Comparison of ENCODE assay signal across 13 cellular contexts in the genomic region with DNA sequence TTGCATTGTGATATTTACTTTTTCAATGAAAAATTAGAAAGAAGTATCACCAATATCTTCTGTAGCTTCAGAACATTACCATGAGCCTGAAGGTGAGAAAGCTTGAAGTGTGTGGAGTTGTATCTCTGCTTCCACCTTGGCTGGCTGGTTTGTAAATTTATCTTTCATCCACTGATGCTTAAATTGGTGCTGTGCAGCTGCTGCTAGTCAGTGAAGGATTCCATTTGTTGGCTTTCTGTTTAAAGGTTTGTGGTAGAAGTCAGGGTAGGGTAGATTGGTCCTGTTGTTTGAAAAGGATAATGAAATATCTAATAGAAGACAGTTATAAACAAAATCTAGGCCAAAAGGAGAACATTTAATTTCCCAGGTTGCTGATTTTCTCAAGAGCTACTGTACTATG.
DNase-seq lines count a peak whose midpoint lies in the region; ATAC-seq and TF ChIP-seq lines count a peak whose summit lies in the region.
"Had no signal": no experiment of that assay in that cellular context is flagged by ENCODE, and none has a peak within 500 bp of the region (broad histone marks: within the 10 kb centered on the region; RNA-seq: fewer than 3 reads in every experiment).

No MANE protein-coding gene starts in this region.

- H3K9me3 ChIP-seq in SK-N-MC (ENCODE audit: low read depth, low read length) (no peaks in the 10 kb centered on the region), hepatocyte (ENCODE audit: low read depth) (no peaks in the 10 kb centered on the region), gastrocnemius medialis (no peaks in the 10 kb centered on the region)

- no peak for TF ChIP-seq POLR2A in gastrocnemius medialis (IDR thresholded peaks at IDR 0.05)

- H2BK120ac ChIP-seq in mesendoderm (ENCODE audit: low read depth, low read length): no peak overlapping the region

- H3K4me3 Mint-ChIP-seq in Calu3 (ENCODE audit: low read depth, unreplicated experiment): no peak overlapping the region
- H3K4me3 Mint-ChIP-seq in activated CD8-positive, alpha-beta memory T cell treated with anti-CD3 and anti-CD28 coated beads, Interleukin-2, amount 10 ng/mL, durations not matched to agents 7 days and 5 days: no peak overlapping the region
- H3K4me3 Mint-ChIP-seq: neural crest cell had no signal

- no peak overlapping the region for H3K4me3 ChIP-seq in SK-N-MC
- no peak overlapping the region for H3K4me3 ChIP-seq in hepatocyte
- H3K4me3 ChIP-seq in gastrocnemius medialis: no peak overlapping the region
- H3K4me3 ChIP-seq in mesendoderm (ENCODE audit: low read length): no peak overlapping the region

- H3K79me2 ChIP-seq in hepatocyte (peaks cover 12% of the 10 kb centered on the region), mesendoderm (ENCODE audit: control insufficient read depth, insufficient read depth, low read length) (no peaks in the 10 kb centered on the region)

- ATAC-seq in gastrocnemius medialis: peak in 1 of 2 donors; percentile 11
- no peak for ATAC-seq in GM21381 (IDR thresholded peaks at IDR 0.05; ENCODE audit: unreplicated experiment)
- ATAC-seq in activated CD8-positive, alpha-beta memory T cell treated with anti-CD3 and anti-CD28 coated beads, Interleukin-2, amount 10 ng/mL, durations not matched to agents 7 days and 5 days: no peak

- H3K56ac ChIP-seq in mesendoderm (ENCODE audit: low read length): no peak overlapping the region

- H3K27ac ChIP-seq in SK-N-MC (peak overlapping the region; percentile 22; the same call in 1 of the 2 replicates), hepatocyte (peak overlapping the region; percentile 86), gastrocnemius medialis (peak overlapping the region; percentile 90 to 96 (median 91)), mesendoderm (ENCODE audit: low read depth, low read length) (no peak overlapping the region)

- no peak overlapping the region for H2BK15ac ChIP-seq in mesendoderm (replicated peaks; ENCODE audit: low read depth)

- no peak overlapping the region for H2AFZ ChIP-seq in hepatocyte

- peaks cover 21% of the 10 kb centered on the region for H3K4me1 ChIP-seq in hepatocyte (ENCODE audit: insufficient read depth)
- H3K4me1 ChIP-seq in gastrocnemius medialis: peaks cover 95 to 98% of the 10 kb centered on the region in 2 donors
- H3K4me1 ChIP-seq in mesendoderm (ENCODE audit: control insufficient read depth, low read depth, low read length): no peaks in the 10 kb centered on the region

- no peaks in the 10 kb centered on the region for H3K36me3 Mint-ChIP-seq in Calu3 (ENCODE audit: insufficient read depth, unreplicated experiment)
- peaks cover 4% of the 10 kb centered on the region for H3K36me3 Mint-ChIP-seq in activated CD8-positive, alpha-beta memory T cell treated with anti-CD3 and anti-CD28 coated beads, Interleukin-2, amount 10 ng/mL, durations not matched to agents 7 days and 5 days

- no peak overlapping the region for H3K4ac ChIP-seq in mesendoderm (ENCODE audit: low read depth, low read length)

- H3K9ac ChIP-seq in SK-N-MC (ENCODE audit: insufficient read length) (no peak overlapping the region), mesendoderm (ENCODE audit: low read length) (no peak overlapping the region)

- no peaks in the 10 kb centered on the region for H4K20me1 ChIP-seq in hepatocyte (ENCODE audit: insufficient read depth, poor library complexity, severe bottlenecking)

- no peak overlapping the region for H4K5ac ChIP-seq in mesendoderm (ENCODE audit: low read length)

- no peaks in the 10 kb centered on the region for H3K79me1 ChIP-seq in mesendoderm (ENCODE audit: low read length)

- H3K27me3 ChIP-seq in hepatocyte (no peaks in the 10 kb centered on the region), gastrocnemius medialis (no peaks in the 10 kb centered on the region), mesendoderm (ENCODE audit: insufficient read depth, low read length, poor library complexity) (no peaks in the 10 kb centered on the region)

- H3K9me3 Mint-ChIP-seq in Calu3 (ENCODE audit: low read depth, unreplicated experiment): no peaks in the 10 kb centered on the region
- H3K9me3 Mint-ChIP-seq in activated CD8-positive, alpha-beta memory T cell treated with anti-CD3 and anti-CD28 coated beads, Interleukin-2, amount 10 ng/mL, durations not matched to agents 7 days and 5 days (ENCODE audit: low read depth): no peaks in the 10 kb centered on the region
- H3K9me3 Mint-ChIP-seq: activated T-cell treated with anti-CD3 and anti-CD28 coated beads, Interleukin-2, amount 50 U/mL, for 24 hours; neural crest cell had no signal

- DNase-seq in Calu3: no peak
- DNase-seq in SK-N-MC (ENCODE audit: low read depth, low spot score): no peak
- no peak for DNase-seq in hepatocyte (ENCODE audit: low spot score)
- DNase-seq in gastrocnemius medialis: no peak
- DNase-seq in medulla oblongata (ENCODE audit: extremely low spot score): no peak
- no peak for DNase-seq in mesendoderm
- no peak for DNase-seq in activated CD8-positive, alpha-beta memory T cell treated with anti-CD3 and anti-CD28 coated beads, Interleukin-2, amount 10 ng/mL, durations not matched to agents 7 days and 5 days
- DNase-seq: activated T-cell treated with anti-CD3 and anti-CD28 coated beads, Interleukin-2, amount 50 U/mL, for 24 hours; NCI-H1105; NCI-H510A treated with DMSO at 0.1 percent for 48 hours had no signal

- no peaks in the 10 kb centered on the region for H3K27me3 Mint-ChIP-seq in Calu3 (ENCODE audit: unreplicated experiment)
- peaks cover 7% of the 10 kb centered on the region for H3K27me3 Mint-ChIP-seq in activated CD8-positive, alpha-beta memory T cell treated with anti-CD3 and anti-CD28 coated beads, Interleukin-2, amount 10 ng/mL, durations not matched to agents 7 days and 5 days
- H3K27me3 Mint-ChIP-seq: activated T-cell treated with anti-CD3 and anti-CD28 coated beads, Interleukin-2, amount 50 U/mL, for 24 hours; B cell had no signal

- in situ Hi-C loops in gastrocnemius medialis (cut with MboI; ENCODE audit: low sequenced_read_pairs in 4 of 4): loop anchor here in 2 of 4 donors (25.0 kb wide), 2 partner anchors 105 to 170 kb away; partner anchors contain the start of gene C1orf21 (in 1 of the 2)

- H3K27ac Mint-ChIP-seq in Calu3 (ENCODE audit: unreplicated experiment): peak overlapping the region; percentile 81
- H3K27ac Mint-ChIP-seq in activated CD8-positive, alpha-beta memory T cell treated with anti-CD3 and anti-CD28 coated beads, Interleukin-2, amount 10 ng/mL, durations not matched to agents 7 days and 5 days: no peak overlapping the region
- H3K27ac Mint-ChIP-seq: B cell had no signal

- no peak overlapping the region for H3K18ac ChIP-seq in mesendoderm (ENCODE audit: low read length)

- no peak overlapping the region for H2AK5ac ChIP-seq in mesendoderm (ENCODE audit: low read length)

- no peak overlapping the region for H4K8ac ChIP-seq in mesendoderm (ENCODE audit: low read depth, low read length)

- no peak for TF ChIP-seq CTCF in Calu3 (IDR thresholded peaks at IDR 0.05; ENCODE audit: unreplicated experiment)
- no peak for TF ChIP-seq CTCF in hepatocyte (IDR thresholded peaks at IDR 0.05; ENCODE audit: poor library complexity)
- TF ChIP-seq CTCF in gastrocnemius medialis (IDR thresholded peaks at IDR 0.05 in 4 of 5, conservative IDR thresholded peaks at IDR 0.05 in 1 of 5): no peak

- H3K23ac ChIP-seq in mesendoderm (ENCODE audit: low read length): no peak overlapping the region

- H3K36me3 ChIP-seq in SK-N-MC (ENCODE audit: insufficient read depth, low read length) (no peaks in the 10 kb centered on the region), hepatocyte (replicated peaks; ENCODE audit: insufficient read depth, low read depth) (no peaks in the 10 kb centered on the region), gastrocnemius medialis (no peaks in the 10 kb centered on the region), mesendoderm (ENCODE audit: control insufficient read depth, insufficient read depth, low read length) (no peaks in the 10 kb centered on the region)

- CTCF ChIA-PET in Calu3 (lab: Charles Lee): interaction anchor here (1.0 kb wide), 1 partner anchor 10 kb away, joined by 3 read pairs; no protein-coding TSS in a partner anchor
- CTCF ChIA-PET in activated CD8-positive, alpha-beta memory T cell treated with anti-CD3 and anti-CD28 coated beads, Interleukin-2, amount 10 ng/mL, durations not matched to agents 7 days and 5 days (lab: Charles Lee): interaction anchor here (1.4 kb wide), 1 partner anchor 172 kb away, joined by 3 read pairs; no protein-coding TSS in a partner anchor

- peak overlapping the region; percentile 21 for H3K4me2 ChIP-seq in hepatocyte
- no peak overlapping the region for H3K4me2 ChIP-seq in mesendoderm (ENCODE audit: low read length)

- intact Hi-C loops in Calu3 (cut with micrococcal nuclease; ENCODE audit: unreplicated experiment) (loop anchor here (5.0 kb wide), 1 partner anchor 70 kb away; no protein-coding TSS in a partner anchor), gastrocnemius medialis (cut with DNase I; ENCODE audit: low total_unique reads) (loop anchor here (5.0 kb wide), 1 partner anchor 70 kb away; no protein-coding TSS in a partner anchor)

- peaks cover 38% of the 10 kb centered on the region for H3K4me1 Mint-ChIP-seq in Calu3 (ENCODE audit: low read depth, unreplicated experiment)
- peaks cover 39% of the 10 kb centered on the region for H3K4me1 Mint-ChIP-seq in activated CD8-positive, alpha-beta memory T cell treated with anti-CD3 and anti-CD28 coated beads, Interleukin-2, amount 10 ng/mL, durations not matched to agents 7 days and 5 days

- H2BK5ac ChIP-seq in mesendoderm (ENCODE audit: low read length): no peak overlapping the region

- no peaks in the 10 kb centered on the region for H3K9me2 ChIP-seq in hepatocyte (replicated peaks; ENCODE audit: insufficient read depth)

- no TSS peak for BruUV-seq in Calu3 (replicated peaks; lab: Mats Ljungman, UMichigan)
